ENCODE assay signal across 8 cellular contexts in genomic region chr2:181178823-181179412, GRCh38.
DNase-seq lines count a peak whose midpoint lies in the region; ATAC-seq, FAIRE-seq and TF ChIP-seq lines count a peak whose summit lies in the region.
"Had no signal": no experiment of that assay in that cellular context is flagged by ENCODE, and none has a peak within 500 bp of the region (broad histone marks: within the 10 kb centered on the region; RNA-seq: fewer than 3 reads in every experiment).

No MANE protein-coding gene starts in this region.

- FAIRE-seq in GM18507 (lab: Jason Lieb, UNC): peak; percentile 74
- FAIRE-seq: TTC549 had no signal

- peak; percentile 53 for TF ChIP-seq CTCF in fibroblast of mammary gland (conservative IDR thresholded peaks at IDR 0.05; ENCODE audit: control insufficient read depth, insufficient read depth, low read depth, low read length)
- TF ChIP-seq CTCF in type B pancreatic cell (conservative IDR thresholded peaks at IDR 0.05): peak; percentile 66

- H3K4me1 Mint-ChIP-seq in T-helper 17 cell (peaks cover 4% of the 10 kb centered on the region), type B pancreatic cell (ENCODE audit: unreplicated experiment) (peaks cover 5% of the 10 kb centered on the region)

- H3K9me3 Mint-ChIP-seq in type B pancreatic cell: no peaks in the 10 kb centered on the region

- H3K4me3 ChIP-seq in fibroblast of mammary gland (ENCODE audit: control insufficient read depth, low read depth, low read length): no peak overlapping the region

- H3K9me3 ChIP-seq in T-helper 17 cell (ENCODE audit: control insufficient read depth, low read length, poor library complexity, severe bottlenecking): no peaks in the 10 kb centered on the region

- H3K4me3 Mint-ChIP-seq in T-helper 17 cell (no peak overlapping the region), type B pancreatic cell (no peak overlapping the region)

- H3K27me3 Mint-ChIP-seq in T-helper 17 cell (no peaks in the 10 kb centered on the region), type B pancreatic cell (no peaks in the 10 kb centered on the region)

- no peak for DNase-seq in GM18507 (ENCODE audit: extremely low spot score, insufficient read length, low read depth)
- DNase-seq in T-helper 17 cell: no peak
- DNase-seq in fibroblast of mammary gland (ENCODE audit: low read depth): no peak
- no peak for DNase-seq in type B pancreatic cell (ENCODE audit: extremely low spot score, unreplicated experiment)
- DNase-seq in NK-92 (lab: John Stamatoyannopoulos, UW; ENCODE audit: unreplicated experiment): no peak

- ATAC-seq in HG02943 (IDR thresholded peaks at IDR 0.05; ENCODE audit: low read depth, unreplicated experiment) (peak; percentile 81), T-helper 17 cell (peak; percentile 87), HG03280 (IDR thresholded peaks at IDR 0.05; ENCODE audit: unreplicated experiment) (no peak)

- H3K36me3 Mint-ChIP-seq in T-helper 17 cell (ENCODE audit: low read depth) (peaks cover 4% of the 10 kb centered on the region), type B pancreatic cell (no peaks in the 10 kb centered on the region)

- H3K27ac Mint-ChIP-seq in T-helper 17 cell: peak overlapping the region; percentile 61
- H3K27ac Mint-ChIP-seq in type B pancreatic cell: no peak overlapping the region
